Comparison of ENCODE assay signal across 8 cellular contexts in genomic region chr19:42277821-42278809, GRCh38. TPM values are rescaled to one million over a fixed set of nuclear protein-coding genes. Genes with fewer than 3 reads are reported as not detected.
DNase-seq lines count a peak whose midpoint lies in the region; ATAC-seq and TF ChIP-seq lines count a peak whose summit lies in the region.

No MANE protein-coding gene starts in this region.

- peaks cover 38% of the 10 kb centered on the region for H3K4me1 ChIP-seq in SJCRH30
- H3K4me1 ChIP-seq in foreskin keratinocyte, result peaks cover 27% of the 10 kb centered on the region
- H3K4me1 ChIP-seq in skeletal muscle satellite cell (ENCODE audit: control insufficient read depth, insufficient read depth, low read length), result peaks cover 68% of the 10 kb centered on the region

- peak overlapping the region; percentile 72 for H3K9ac ChIP-seq in skeletal muscle satellite cell (ENCODE audit: low read depth, low read length)

- H3K27me3 ChIP-seq in GM06990 (replicated peaks; ENCODE audit: control insufficient read depth, insufficient read depth, low read length), result no peaks in the 10 kb centered on the region
- H3K27me3 ChIP-seq in SJCRH30, result no peaks in the 10 kb centered on the region
- H3K27me3 ChIP-seq in foreskin keratinocyte, result no peaks in the 10 kb centered on the region
- no peaks in the 10 kb centered on the region for H3K27me3 ChIP-seq in skeletal muscle satellite cell (ENCODE audit: control insufficient read depth, insufficient read depth, low read length)

- H3K36me3 ChIP-seq in GM06990 (ENCODE audit: control insufficient read depth, insufficient read depth, low read length) (peaks cover 17% of the 10 kb centered on the region), SJCRH30 (0 out of 2 replicates have a peak, but pooled peaks cover 5% of the 10 kb centered on the region), skeletal muscle satellite cell (ENCODE audit: insufficient read depth, low read length) (peaks cover 29% of the 10 kb centered on the region)

- no peaks in the 10 kb centered on the region for H3K9me3 ChIP-seq in SJCRH30 (replicated peaks)
- H3K9me3 ChIP-seq in skeletal muscle satellite cell (replicated peaks; ENCODE audit: low read length), result no peaks in the 10 kb centered on the region

- ATAC-seq in foreskin keratinocyte, result peak; percentile 4

- DNase-seq in GM06990 (ENCODE audit: extremely low read depth, insufficient read length), result peak; percentile 2
- peak; percentile 50 to 66 for DNase-seq in SJCRH30
- peak in 1 of 2 donors; percentile 79 for DNase-seq in foreskin keratinocyte
- no peak for DNase-seq in stimulated activated naive CD4-positive, alpha-beta T cell treated with Interleukin-2 at 50 U/mL for 16 hours (lab: John Stamatoyannopoulos, UW)
- DNase-seq in activated gamma-delta T cell treated with Interleukin-2 at 50 U/mL for 16 hours, result no peak
- no peak for DNase-seq in NCI-H2227 treated with DMSO at 0.1 percent for 48 hours (lab: John Stamatoyannopoulos, UW)
- DNase-seq in GM20000 (ENCODE audit: low spot score), result no peak

- peak overlapping the region; percentile 98 for H3K4me2 ChIP-seq in skeletal muscle satellite cell (ENCODE audit: low read length)

- TF ChIP-seq CTCF in GM06990 (IDR thresholded peaks at IDR 0.05; ENCODE audit: insufficient read depth, low read length, poor library complexity, severe bottlenecking), result no peak
- TF ChIP-seq CTCF in foreskin keratinocyte (conservative IDR thresholded peaks at IDR 0.05), result peak; percentile 11
- TF ChIP-seq CTCF in GM20000 (IDR thresholded peaks at IDR 0.05; ENCODE audit: extremely low read depth, missing control alignments), result no peak

- H3K4me3 ChIP-seq in GM06990 (replicated peaks; ENCODE audit: low read depth, low read length) (no peak overlapping the region), SJCRH30 (no peak overlapping the region), skeletal muscle satellite cell (ENCODE audit: low read length) (peak overlapping the region; percentile 41)

- H3K27ac ChIP-seq in SJCRH30 (peak overlapping the region; percentile 42), foreskin keratinocyte (peak overlapping the region; percentile 12)

RNA-seq across cellular contexts. Expression of gene CIC, which starts 9.1 kb away (rescaled TPM):
- 19.1 and 21.5 TPM in 2 replicates for total RNA-seq in SJCRH30 (2014; rRNA removed; shearing (Covaris generic))
- total RNA-seq in foreskin keratinocyte, result 37.4 and 40.7 TPM in 2 replicates
- polyA plus RNA-seq in foreskin keratinocyte, result 32.2 and 36.1 TPM in 2 replicates
- 18.8 and 21.8 TPM in 2 replicates for total RNA-seq in skeletal muscle satellite cell (2012; rRNA removed)

RNA-seq across cellular contexts. Expression of gene ERF, which starts 23.2 kb away (rescaled TPM):
- 35.1 and 37.7 TPM in 2 replicates for total RNA-seq in SJCRH30 (2014; rRNA removed; shearing (Covaris generic))
- 83.9 and 91.9 TPM in 2 replicates for total RNA-seq in foreskin keratinocyte
- polyA plus RNA-seq in foreskin keratinocyte, result 87.6 and 96.7 TPM in 2 replicates
- total RNA-seq in skeletal muscle satellite cell (2012; rRNA removed), result 26.6 and 46.1 TPM in 2 replicates

RNA-seq across cellular contexts. Expression of gene PRR19, which starts 23.8 kb away (rescaled TPM):
- 0.73 and 1.9 TPM in 2 replicates for total RNA-seq in SJCRH30 (2014; rRNA removed; shearing (Covaris generic))
- total RNA-seq in foreskin keratinocyte, result 1.4 and 1.5 TPM in 2 replicates
- 2.3 TPM in 2 replicates for polyA plus RNA-seq in foreskin keratinocyte
- 0.66 and 1.3 TPM in 2 replicates for total RNA-seq in skeletal muscle satellite cell (2012; rRNA removed)

RNA-seq across cellular contexts. Expression of gene PAFAH1B3, which starts 24.3 kb away (rescaled TPM):
- total RNA-seq in SJCRH30 (2014; rRNA removed; shearing (Covaris generic)), result 62.5 and 65.6 TPM in 2 replicates
- 71.9 and 82.9 TPM in 2 replicates for total RNA-seq in foreskin keratinocyte
- 106 and 121 TPM in 2 replicates for polyA plus RNA-seq in foreskin keratinocyte
- 9.9 and 14.0 TPM in 2 replicates for total RNA-seq in skeletal muscle satellite cell (2012; rRNA removed)

RNA-seq across cellular contexts. Expression of gene TMEM145, which starts 35.0 kb away (rescaled TPM):
- total RNA-seq in SJCRH30 (2014; rRNA removed; shearing (Covaris generic)), result 0.85 TPM in 1 of 2 replicates, not detected in the other
- total RNA-seq in foreskin keratinocyte, result not detected in 2 replicates
- polyA plus RNA-seq in foreskin keratinocyte, result 0.04 TPM in 1 of 2 replicates, not detected in the other
- total RNA-seq in skeletal muscle satellite cell (2012; rRNA removed), result 2.0 TPM in 1 of 2 replicates, not detected in the other

Comparison
In these comparisons a context has a peak if more than half of its experiments do, and no peak if none do; other contexts are left out.
1. DNase-seq: peak in GM06990 (single experiment) and SJCRH30 (2 of 2); none in stimulated activated naive CD4-positive, alpha-beta T cell treated with Interleukin-2 at 50 U/mL for 16 hours (single experiment), activated gamma-delta T cell treated with Interleukin-2 at 50 U/mL for 16 hours (single experiment), NCI-H2227 treated with DMSO at 0.1 percent for 48 hours (single experiment) and GM20000 (single experiment).